15 cellular contexts compared by ENCODE assay signal in the genomic region with DNA sequence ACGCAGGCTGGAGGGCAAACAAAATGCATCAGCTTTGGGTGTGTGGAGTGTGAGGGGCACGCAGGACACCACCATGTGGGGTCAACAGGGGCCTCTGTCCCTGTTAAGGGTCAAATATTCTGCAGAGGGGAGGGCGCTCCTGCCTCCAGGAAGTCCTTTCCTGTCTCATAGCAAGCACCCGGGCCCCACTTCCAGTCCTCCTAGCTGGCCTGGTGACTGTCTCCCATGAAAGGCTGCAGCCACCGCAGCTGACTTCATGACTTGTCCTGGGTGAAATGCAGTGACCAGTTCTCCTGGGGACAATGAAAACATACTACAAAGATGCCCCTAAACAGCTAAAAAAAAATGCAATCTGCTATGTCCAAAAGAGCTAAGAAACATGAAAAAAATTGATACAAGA. TPM values are rescaled to one million over a fixed set of nuclear protein-coding genes. Genes with fewer than 3 reads are reported as not detected.
A peak's percentile ranks its signal among the peaks of the same experiment; 100 is the strongest.
DNase-seq lines count a peak whose midpoint lies in the region; ATAC-seq and TF ChIP-seq lines count a peak whose summit lies in the region.
"Had no signal": no experiment of that assay in that cellular context is flagged by ENCODE, and none has a peak within 500 bp of the region (broad histone marks: within the 10 kb centered on the region; RNA-seq: fewer than 3 reads in every experiment).

No MANE protein-coding gene starts in this region.

- no peaks in the 10 kb centered on the region for H3K9me3 ChIP-seq in CD4-positive, alpha-beta T cell (ENCODE audit: control insufficient read depth, low read length)
- H3K9me3 ChIP-seq in liver (ENCODE audit: control insufficient read depth in 4 of 4, low read length in 3 of 4) (no peaks in the 10 kb centered on the region), spleen (no peaks in the 10 kb centered on the region), adrenal gland (replicated peaks in 1 of 3) (no peaks in the 10 kb centered on the region), testis (no peaks in the 10 kb centered on the region)
- H3K9me3 ChIP-seq: SJSA1 had no signal

- H3K27ac ChIP-seq in CD4-positive, alpha-beta T cell (ENCODE audit: low read depth, low read length), result no peak overlapping the region
- no peak overlapping the region for H3K27ac ChIP-seq in liver (ENCODE audit: low read depth in 1 of 2, low read length in 2 of 2)
- no peak overlapping the region for H3K27ac ChIP-seq in spleen
- H3K27ac ChIP-seq in adrenal gland, result no peak overlapping the region
- peak overlapping the region in 1 of 2 donors; percentile 10 for H3K27ac ChIP-seq in testis
- H3K27ac ChIP-seq: SJSA1 had no signal

- no peak for TF ChIP-seq RAD21 in liver (IDR thresholded peaks at IDR 0.05)

- no peak for TF ChIP-seq POLR2A in spleen (IDR thresholded peaks at IDR 0.05)
- no peak for TF ChIP-seq POLR2A in adrenal gland (IDR thresholded peaks at IDR 0.05)
- TF ChIP-seq POLR2A in testis (IDR thresholded peaks at IDR 0.05), result no peak

- no peak overlapping the region for H3K4me3 Mint-ChIP-seq in CD4-positive, alpha-beta T cell
- H3K4me3 Mint-ChIP-seq: CD8-positive, alpha-beta T cell; HFFc6 had no signal

- ATAC-seq in CD4-positive, alpha-beta T cell (ENCODE audit: poor library complexity), result no peak
- ATAC-seq in HG02588 (IDR thresholded peaks at IDR 0.05; ENCODE audit: unreplicated experiment), result no peak
- ATAC-seq: CD8-positive, alpha-beta T cell had no signal

- H3K27me3 ChIP-seq in CD4-positive, alpha-beta T cell (ENCODE audit: control insufficient read depth, insufficient read depth, low read length), result no peaks in the 10 kb centered on the region
- H3K27me3 ChIP-seq in liver (ENCODE audit: control insufficient read depth in 4 of 4, insufficient read depth in 4 of 4, low read length in 3 of 4) (no peaks in the 10 kb centered on the region), spleen (replicated peaks in 1 of 7) (no peaks in the 10 kb centered on the region), adrenal gland (no peaks in the 10 kb centered on the region), testis (no peaks in the 10 kb centered on the region)

- no peak overlapping the region for H3K4me3 ChIP-seq in liver (ENCODE audit: low read depth in 1 of 3, low read length in 3 of 3)
- no peak overlapping the region for H3K4me3 ChIP-seq in spleen
- H3K4me3 ChIP-seq in adrenal gland, result no peak overlapping the region
- no peak overlapping the region for H3K4me3 ChIP-seq in testis
- H3K4me3 ChIP-seq: SJSA1 had no signal

- peaks cover 10 to 17% (median 14%) of the 10 kb centered on the region in 4 donors for H3K4me1 ChIP-seq in liver (ENCODE audit: control insufficient read depth in 4 of 4, insufficient read depth in 4 of 4, low read length in 3 of 4)
- H3K4me1 ChIP-seq in spleen, result peaks cover 9 to 80% (median 43%) of the 10 kb centered on the region in 6 donors
- H3K4me1 ChIP-seq in adrenal gland (replicated peaks in 1 of 2), result peaks cover 12 to 15% of the 10 kb centered on the region in 2 donors
- peaks cover 28% of the 10 kb centered on the region for H3K4me1 ChIP-seq in testis
- H3K4me1 ChIP-seq: SJSA1 had no signal

- POLR2A ChIA-PET in CD4-positive, alpha-beta T cell (lab: Charles Lee), result interaction anchor here (1.0 kb wide), 1 partner anchor 54 kb away, joined by 5 read pairs; a partner anchor contains a TSS

- DNase-seq in CD4-positive, alpha-beta T cell, result no peak
- DNase-seq in NCI-H69 (lab: John Stamatoyannopoulos, UW) (peak; percentile 20), spleen (peak; percentile 72), adrenal gland (no peak), testis (no peak)
- DNase-seq: ACHN; CD8-positive, alpha-beta T cell; HFFc6; IMR-90; Kasumi-1; NCI-H2171 treated with DMSO at 0.1 percent for 48 hours; NCI-H82 had no signal

- intact Hi-C loops in CD4-positive, alpha-beta T cell (cut with DNase I, micrococcal nuclease), result no loop called here
- intact Hi-C loops in spleen (cut with DNase I; ENCODE audit: low total_unique reads) (no loop called here), adrenal gland (cut with DNase I) (loop anchor here in 1 of 2 donors (5.0 kb wide), 1 partner anchor 87 kb away; no protein-coding TSS in a partner anchor), testis (cut with DNase I; ENCODE audit: low total_unique reads) (no loop called here)

- CTCF ChIA-PET in CD4-positive, alpha-beta T cell (lab: Charles Lee), result interaction anchor here (1.7 kb wide), 1 partner anchor 89 kb away, joined by 4 read pairs; no protein-coding TSS in a partner anchor

- no peak for TF ChIP-seq CTCF in CD4-positive, alpha-beta T cell (IDR thresholded peaks at IDR 0.05)
- no peak for TF ChIP-seq CTCF in liver (IDR thresholded peaks at IDR 0.05; ENCODE audit: low read depth, low read length, missing input control)
- no peak for TF ChIP-seq CTCF in spleen (IDR thresholded peaks at IDR 0.05 in 8 of 11, conservative IDR thresholded peaks at IDR 0.05 in 3 of 11)
- no peak for TF ChIP-seq CTCF in adrenal gland (IDR thresholded peaks at IDR 0.05)
- no peak for TF ChIP-seq CTCF in testis (IDR thresholded peaks at IDR 0.05)

- H3K36me3 ChIP-seq in liver (ENCODE audit: control insufficient read depth in 4 of 4, insufficient read depth in 3 of 4, low read depth in 1 of 4, low read length in 3 of 4) (no peaks in the 10 kb centered on the region), spleen (peaks cover 0 to 20% (median 9%) of the 10 kb centered on the region in 6 donors), adrenal gland (replicated peaks in 1 of 2) (no peaks in the 10 kb centered on the region), testis (ENCODE audit: low read depth, missing control alignments) (no peaks in the 10 kb centered on the region)
- H3K36me3 ChIP-seq: SJSA1 had no signal

- H3K4me1 Mint-ChIP-seq in CD4-positive, alpha-beta T cell (ENCODE audit: low read depth), result peaks cover 30% of the 10 kb centered on the region

- peaks cover 11% of the 10 kb centered on the region for H3K36me3 Mint-ChIP-seq in CD4-positive, alpha-beta T cell (ENCODE audit: low read depth)

- peak overlapping the region; percentile 50 for H3K27ac Mint-ChIP-seq in CD4-positive, alpha-beta T cell
- H3K27ac Mint-ChIP-seq: CD8-positive, alpha-beta T cell; HFFc6 had no signal

- no peaks in the 10 kb centered on the region for H3K27me3 Mint-ChIP-seq in CD4-positive, alpha-beta T cell

- H3K9ac ChIP-seq in liver (ENCODE audit: low read depth in 1 of 2, low read length in 2 of 2), result no peak overlapping the region

- 58% methylated on average over 5 of the region's 5 CpGs for WGBS in liver
- 59 to 79% (median 72%) methylated on average over 5 of the region's 5 CpGs for WGBS in spleen, 5 donors
- WGBS in adrenal gland, 4 donors, result 65 to 72% (median 70%) methylated on average over 5 of the region's 5 CpGs
- WGBS in testis, 2 donors, result 31 to 74% methylated on average over 3 to 5 of the region's 5 CpGs

- H3K9me3 Mint-ChIP-seq in CD4-positive, alpha-beta T cell, result no peaks in the 10 kb centered on the region
- H3K9me3 Mint-ChIP-seq: CD8-positive, alpha-beta T cell; HFFc6 had no signal

TF ChIP-seq in liver, 16 proteins besides CTCF, POLR2A, EP300 and RAD21:
- TF ChIP-seq GABPA (IDR thresholded peaks at IDR 0.05 in 1 of 2, conservative IDR thresholded peaks at IDR 0.05 in 1 of 2) (no peak), RXRA (IDR thresholded peaks at IDR 0.05) (peak; percentile 15 to 29)
TF ChIP-seq in liver: peak in this region for 1.

RNA-seq across cellular contexts. Expression of a gene that starts 53.6 kb away (rescaled TPM):
- 1 to 10 TPM; 4.5 to 4.9 TPM for total RNA-seq in CD4-positive, alpha-beta T cell
- 100 to 1,000 TPM in 1 of 2 donors, 10 to 100 TPM in 1; 60.2 to 192 TPM for total RNA-seq in liver
- 10 to 100 TPM; 56.2 to 64.6 TPM for polyA plus RNA-seq in liver
- total RNA-seq in spleen, result 100 to 1,000 TPM; 121 to 270 (median 258) TPM
- 10 to 100 TPM; 56.6 to 99.7 (median 84.0) TPM for polyA plus RNA-seq in spleen
- total RNA-seq in adrenal gland, result 100 to 1,000 TPM in 7 of 8 donors, 10 to 100 TPM in 1; 84.5 to 153 (median 125) TPM
- 10 to 100 TPM; 66.6 to 93.4 (median 81.8) TPM for polyA plus RNA-seq in adrenal gland
- 100 to 1,000 TPM in 1 of 2 donors, 10 to 100 TPM in 1; 58.1 to 102 TPM for total RNA-seq in testis
- polyA plus RNA-seq in testis (ENCODE audit: insufficient read depth, low read depth, low replicate concordance), result 88.9 TPM

Comparison
In these comparisons a context has a peak if more than half of its experiments do, and no peak if none do; other contexts are left out.
1. DNase-seq: peak in NCI-H69 (single experiment) and spleen (single experiment); none in CD4-positive, alpha-beta T cell (0 of 10), adrenal gland (0 of 7) and testis (single experiment).
2. RNA of a gene that starts 53.6 kb away (total RNA-seq): 121 to 270 TPM in spleen, 60.2 to 192 TPM in liver, 84.5 to 153 TPM in adrenal gland and 58.1 to 102 TPM in testis; 4.5 to 4.9 TPM in CD4-positive, alpha-beta T cell; every median in the first group is over 10 times any median in the second.